8 cellular contexts compared by ENCODE assay signal in the genomic region with DNA sequence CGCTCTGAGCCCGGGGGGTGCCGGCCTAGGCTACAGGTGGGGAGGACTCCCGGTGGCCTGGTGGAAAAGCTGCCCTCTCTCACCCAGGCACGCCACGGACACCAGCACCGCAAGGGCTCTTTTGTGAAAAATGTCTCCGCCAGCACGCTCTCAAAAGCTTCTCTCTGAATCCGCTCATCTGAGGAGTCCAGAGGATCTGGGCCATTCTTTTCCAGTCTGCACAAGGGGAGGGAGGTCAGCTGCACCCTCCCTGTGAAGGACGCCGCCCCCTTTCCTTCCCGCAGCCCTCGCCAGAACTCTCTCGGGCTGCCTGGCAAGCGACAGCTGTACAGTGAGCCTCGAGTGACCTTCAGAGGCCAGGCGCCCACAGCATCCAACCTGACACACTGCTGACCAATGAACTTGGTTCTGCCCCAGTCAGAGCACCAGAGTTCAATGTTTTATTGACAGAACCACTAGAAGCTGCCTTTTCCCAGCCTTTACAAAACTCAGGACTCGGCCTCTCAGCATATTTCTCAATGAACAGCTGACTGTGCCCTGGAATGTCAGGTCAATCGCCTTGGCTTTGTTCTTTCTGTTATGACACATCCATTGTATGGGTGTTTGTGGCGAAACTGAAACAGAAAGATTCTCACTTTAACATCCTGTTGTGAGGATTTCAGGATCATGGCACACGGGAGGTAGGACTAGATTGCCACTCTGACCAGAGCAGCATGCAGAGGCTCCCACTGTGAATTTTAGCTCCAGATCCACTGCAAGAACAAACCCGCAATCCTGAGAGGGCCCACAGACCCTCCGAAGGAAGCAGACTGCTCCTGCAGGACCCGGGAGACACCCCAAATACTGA. TPM values are rescaled to one million over a fixed set of nuclear protein-coding genes. Genes with fewer than 3 reads are reported as not detected.
DNase-seq lines count a peak whose midpoint lies in the region; ATAC-seq and TF ChIP-seq lines count a peak whose summit lies in the region.

No MANE protein-coding gene starts in this region.

- H3K4me1 ChIP-seq in right atrium auricular region (peaks cover 0 to 28% of the 10 kb centered on the region in 2 donors), psoas muscle (peaks cover 8% of the 10 kb centered on the region)

- no peaks in the 10 kb centered on the region for H3K27me3 ChIP-seq in right atrium auricular region
- H3K27me3 ChIP-seq in psoas muscle (ENCODE audit: insufficient read depth in 3 of 3, low read length in 2 of 3): peaks cover 0 to 2% (median 0%) of the 10 kb centered on the region in 3 donors

- 6 to 13% (median 11%) methylated on average over 19 to 25 of the region's 25 CpGs for WGBS in psoas muscle, 3 donors

- peak overlapping the region; percentile 76 to 78 for H3K27ac ChIP-seq in right atrium auricular region
- peak overlapping the region; percentile 64 for H3K27ac ChIP-seq in psoas muscle

- intact Hi-C loops in psoas muscle (cut with DNase I): no loop called here

- in situ Hi-C loops in astrocyte of the cerebellum (cut with HindIII; ENCODE audit: low sequenced_read_pairs): no loop called here

- no peaks in the 10 kb centered on the region for H3K9me3 Mint-ChIP-seq in IgD-negative memory B cell

- ATAC-seq in psoas muscle: peak; percentile 87 to 93 (median 90)
- ATAC-seq in HG02588 (IDR thresholded peaks at IDR 0.05; ENCODE audit: unreplicated experiment): no peak

- peak overlapping the region; percentile 11 for H3K4me3 ChIP-seq in astrocyte of the cerebellum (ENCODE audit: low read depth, low read length)
- peak overlapping the region; percentile 55 to 60 for H3K4me3 ChIP-seq in right atrium auricular region
- H3K4me3 ChIP-seq in psoas muscle: peak overlapping the region; percentile 67

- H3K4me3 Mint-ChIP-seq in IgD-negative memory B cell: peak overlapping the region; percentile 82 to 95 (median 91)

- peaks cover 55 to 73% (median 73%) of the 10 kb centered on the region in 3 donors for H3K4me1 Mint-ChIP-seq in IgD-negative memory B cell

- H3K27me3 Mint-ChIP-seq in IgD-negative memory B cell: no peaks in the 10 kb centered on the region

- TF ChIP-seq CTCF in astrocyte of the cerebellum (IDR thresholded peaks at IDR 0.05; ENCODE audit: low read depth, low read length, missing control alignments) (no peak), right atrium auricular region (IDR thresholded peaks at IDR 0.05) (no peak), psoas muscle (IDR thresholded peaks at IDR 0.05) (no peak)

- H3K36me3 Mint-ChIP-seq in IgD-negative memory B cell: peaks cover 6% of the 10 kb centered on the region

- peak; percentile 26 for DNase-seq in NCI-H748 (lab: John Stamatoyannopoulos, UW; ENCODE audit: unreplicated experiment)
- DNase-seq in NCI-H748 treated with DMSO at 0.1 percent for 48 hours (lab: John Stamatoyannopoulos, UW): no peak
- peak; percentile 90 for DNase-seq in astrocyte of the cerebellum (ENCODE audit: low read depth)
- peak; percentile 73 for DNase-seq in right atrium auricular region (ENCODE audit: low spot score)
- DNase-seq in psoas muscle: peak; percentile 71 to 83
- no peak for DNase-seq in NCI-H510A treated with DMSO at 0.1 percent for 48 hours (lab: John Stamatoyannopoulos, UW)

- H3K9me3 ChIP-seq in right atrium auricular region (no peaks in the 10 kb centered on the region), psoas muscle (no peaks in the 10 kb centered on the region)

- peak overlapping the region; percentile 92 to 94 (median 94) for H3K27ac Mint-ChIP-seq in IgD-negative memory B cell

- H3K36me3 ChIP-seq in right atrium auricular region: no peaks in the 10 kb centered on the region
- no peaks in the 10 kb centered on the region for H3K36me3 ChIP-seq in psoas muscle (ENCODE audit: insufficient read depth in 1 of 2, low read depth in 1 of 2)

RNA-seq across cellular contexts. Expression of gene SERPINB9, which starts 26.7 kb away (rescaled TPM):
- polyA plus RNA-seq in IgD-negative memory B cell: 20.1 TPM
- 10 to 100 TPM; 11.2 to 17.5 TPM for total RNA-seq in right atrium auricular region
- total RNA-seq in psoas muscle: 1 to 10 TPM; 1.9 to 3.1 (median 2.2) TPM
- polyA plus RNA-seq in psoas muscle: 1 to 10 TPM in 2 of 3 donors, under 1 TPM in 1; 0.74 to 1.1 (median 1.0) TPM

RNA-seq across cellular contexts. Expression of gene SERPINB1, which starts 34.8 kb away (rescaled TPM):
- polyA plus RNA-seq in IgD-negative memory B cell (85.6 TPM), psoas muscle (100 to 1,000 TPM in 1 of 3 donors, 10 to 100 TPM in 2; 28.1 to 131 (median 33.4) TPM)
- total RNA-seq in right atrium auricular region (10 to 100 TPM; 26.6 to 27.3 TPM), psoas muscle (10 to 100 TPM; 10.2 to 62.0 (median 52.2) TPM)

Comparison
In these comparisons a context has a peak if more than half of its experiments do, and no peak if none do; other contexts are left out.
1. DNase-seq: peak in NCI-H748 (single experiment), astrocyte of the cerebellum (single experiment), right atrium auricular region (single experiment) and psoas muscle (2 of 2); none in NCI-H748 treated with DMSO at 0.1 percent for 48 hours (single experiment) and NCI-H510A treated with DMSO at 0.1 percent for 48 hours (single experiment).
2. H3K4me3 ChIP-seq: peak in every context shown above with its lines; median percentile 67 in psoas muscle; 58 in right atrium auricular region; 11 in astrocyte of the cerebellum.